In the genomic region with DNA sequence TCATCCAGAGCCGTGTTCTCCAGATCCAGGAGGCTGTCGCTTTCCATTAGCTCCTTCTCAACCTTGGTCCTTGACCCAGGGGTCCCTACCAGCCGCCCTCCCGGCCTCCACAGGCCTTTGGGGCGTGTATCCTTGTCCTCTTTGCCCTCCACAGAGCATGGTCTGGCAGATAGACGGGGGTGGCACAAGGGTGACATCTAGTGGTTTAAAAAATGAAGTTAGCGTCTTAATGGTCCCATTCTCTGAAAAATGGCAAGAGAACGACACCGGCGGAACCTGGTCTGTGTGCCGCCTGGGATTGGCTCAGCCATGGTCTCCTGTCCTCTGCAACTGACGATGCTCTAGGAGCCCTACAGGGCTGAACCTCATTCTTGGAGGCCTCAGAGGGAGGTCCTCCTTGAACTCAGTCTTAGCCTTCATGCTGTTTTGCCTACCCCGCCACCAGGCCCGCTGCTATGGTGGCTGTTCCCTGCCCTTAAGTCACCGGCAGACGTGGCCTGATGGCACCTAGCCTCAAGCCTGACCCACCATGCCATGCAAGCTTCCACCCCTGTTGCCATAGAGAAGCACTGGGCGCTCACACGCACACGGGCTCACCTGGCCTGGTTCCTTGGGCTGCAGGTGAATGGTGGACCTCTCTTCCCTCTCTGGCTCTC, we compare ENCODE assay signal across 9 cellular contexts.
DNase-seq lines count a peak whose midpoint lies in the region; ATAC-seq and TF ChIP-seq lines count a peak whose summit lies in the region.
"Had no signal": no experiment of that assay in that cellular context is flagged by ENCODE, and none has a peak within 500 bp of the region (broad histone marks: within the 10 kb centered on the region; RNA-seq: fewer than 3 reads in every experiment).

No MANE protein-coding gene starts in this region.

- H3K27me3 ChIP-seq in left ventricle myocardium inferior (ENCODE audit: low read depth) (peaks cover 38% of the 10 kb centered on the region), gastroesophageal sphincter (peaks cover 33% of the 10 kb centered on the region)

- 17 to 23% methylated on average over 1 to 6 of the region's 19 CpGs for WGBS in gastroesophageal sphincter (ENCODE audit: low coverage in 1 of 2), 2 donors

- H3K27ac ChIP-seq in left ventricle myocardium inferior (replicated peaks) (no peak overlapping the region), gastroesophageal sphincter (no peak overlapping the region)
- H3K27ac ChIP-seq: epithelial cell of prostate had no signal

- no peak for ATAC-seq in gastroesophageal sphincter

- H3K4me3 ChIP-seq in WI38 (ENCODE audit: low read depth, low read length) (no peak overlapping the region), left ventricle myocardium inferior (no peak overlapping the region), gastroesophageal sphincter (no peak overlapping the region)

- TF ChIP-seq CTCF in GM12874 (IDR thresholded peaks at IDR 0.05; ENCODE audit: insufficient read depth, low read depth, low read length) (peak; percentile 63), WI38 (IDR thresholded peaks at IDR 0.05; ENCODE audit: low read depth, low read length) (peak; percentile 43), left ventricle myocardium inferior (IDR thresholded peaks at IDR 0.05; ENCODE audit: borderline replicate concordance) (peak; percentile 64), gastroesophageal sphincter (IDR thresholded peaks at IDR 0.05) (peak in 1 of 4 experiments; percentile 48)

- TF ChIP-seq EP300 in gastroesophageal sphincter (IDR thresholded peaks at IDR 0.05) = no peak

- intact Hi-C loops in left ventricle myocardium inferior (cut with micrococcal nuclease) = no loop called here

- DNase-seq in AG08395 (ENCODE audit: low spot score) (peak; percentile 76), NCI-H1694 (lab: John Stamatoyannopoulos, UW) (peak; percentile 49), left ventricle myocardium inferior (no peak), NCI-H226 (no peak)
- DNase-seq in stimulated activated CD8-positive, alpha-beta memory T cell treated with anti-CD3 and anti-CD28 coated beads, Interleukin-4, amount 100 ng/mL, for 48 hours = peak; percentile 36

- TF ChIP-seq POLR2A in gastroesophageal sphincter (IDR thresholded peaks at IDR 0.05) = no peak

- H3K9me3 ChIP-seq in left ventricle myocardium inferior (replicated peaks) = no peaks in the 10 kb centered on the region
- H3K9me3 ChIP-seq in gastroesophageal sphincter = no peaks in the 10 kb centered on the region

- no peaks in the 10 kb centered on the region for H3K36me3 ChIP-seq in left ventricle myocardium inferior
- H3K36me3 ChIP-seq in gastroesophageal sphincter = no peaks in the 10 kb centered on the region

- H3K4me1 ChIP-seq in left ventricle myocardium inferior (no peaks in the 10 kb centered on the region), gastroesophageal sphincter (no peaks in the 10 kb centered on the region)

Comparison
In these comparisons a context has a peak if more than half of its experiments do, and no peak if none do; other contexts are left out.
1. DNase-seq: peak in AG08395 (single experiment), NCI-H1694 (single experiment) and stimulated activated CD8-positive, alpha-beta memory T cell treated with anti-CD3 and anti-CD28 coated beads, Interleukin-4, amount 100 ng/mL, for 48 hours (single experiment); none in left ventricle myocardium inferior (single experiment) and NCI-H226 (single experiment).